ENCODE assay signal across 8 cellular contexts in genomic region chr15:43370310-43370974, GRCh38. TPM values are rescaled to one million over a fixed set of nuclear protein-coding genes. Genes with fewer than 3 reads are reported as not detected.
DNase-seq lines count a peak whose midpoint lies in the region; ATAC-seq and TF ChIP-seq lines count a peak whose summit lies in the region.

No MANE protein-coding gene starts in this region.

- H3K4me1 Mint-ChIP-seq in MCF 10A (ENCODE audit: insufficient read depth, unreplicated experiment), result peaks cover 44% of the 10 kb centered on the region
- H3K4me1 Mint-ChIP-seq in stimulated activated naive B cell treated with anti-CD40 and anti-IgM and Interleukin-4, amounts not matched to agents 10 μg/mL and 1 μg/mL and 100 μg/mL, for 72 hours, result peaks cover 42 to 63% of the 10 kb centered on the region in 2 donors

- H3K9me3 Mint-ChIP-seq in MCF 10A (ENCODE audit: unreplicated experiment), result no peaks in the 10 kb centered on the region
- peaks cover 0 to 10% of the 10 kb centered on the region in 2 donors for H3K9me3 Mint-ChIP-seq in stimulated activated naive B cell treated with anti-CD40 and anti-IgM and Interleukin-4, amounts not matched to agents 10 μg/mL and 1 μg/mL and 100 μg/mL, for 72 hours

- intact Hi-C loops in MCF 10A (cut with micrococcal nuclease), result no loop called here

- no peaks in the 10 kb centered on the region for H3K9me3 ChIP-seq in MM.1S (replicated peaks; ENCODE audit: insufficient read depth, low read length)

- CTCF ChIA-PET in MCF 10A (lab: Yijun Ruan, JAX), result interaction anchor here (0.6 to 3.4 kb wide), 11 partner anchors 10 to 1819 kb away, joined by 3 to 15 read pairs (median 4); no protein-coding TSS in a partner anchor

- H3K4me3 ChIP-seq in MM.1S (ENCODE audit: low read length), result peak overlapping the region; percentile 81

- peaks cover 33% of the 10 kb centered on the region for H3K36me3 Mint-ChIP-seq in MCF 10A (ENCODE audit: insufficient read depth, unreplicated experiment)
- H3K36me3 Mint-ChIP-seq in stimulated activated naive B cell treated with anti-CD40 and anti-IgM and Interleukin-4, amounts not matched to agents 10 μg/mL and 1 μg/mL and 100 μg/mL, for 72 hours, result peaks cover 39 to 45% of the 10 kb centered on the region in 2 donors

- no peaks in the 10 kb centered on the region for H3K9me2 ChIP-seq in MM.1S (replicated peaks; ENCODE audit: insufficient read depth, low read length)

- BruUV-seq in MCF 10A (replicated peaks; lab: Mats Ljungman, UMichigan), result no TSS peak

- H3K4me2 ChIP-seq in MM.1S (ENCODE audit: low read depth, low read length), result peak overlapping the region; percentile 98

- peaks cover 60% of the 10 kb centered on the region for H3K79me2 ChIP-seq in MM.1S (ENCODE audit: low read length)

- peak in 2 of 3 experiments; percentile 26 to 62 for DNase-seq in NCI-H1417 (lab: John Stamatoyannopoulos, UW)
- no peak for DNase-seq in NCI-H1417 treated with DMSO at 0.1 percent for 48 hours (lab: John Stamatoyannopoulos, UW)
- no peak for DNase-seq in MM.1S
- DNase-seq in MCF 10A (ENCODE audit: unreplicated experiment), result no peak
- DNase-seq in islet precursor cell, result peak; percentile 76
- no peak for DNase-seq in stimulated activated naive B cell treated with anti-CD40 and anti-IgM and Interleukin-4, amounts not matched to agents 10 μg/mL and 1 μg/mL and 100 μg/mL, for 72 hours
- no peak for DNase-seq in NCI-H345 treated with DMSO at 0.1 percent for 48 hours (lab: John Stamatoyannopoulos, UW; ENCODE audit: unreplicated experiment)

- POLR2A ChIA-PET in MCF 10A (lab: Yijun Ruan, JAX), result interaction anchor here (0.5 to 2.7 kb wide), 15 partner anchors 10 to 918 kb away, joined by 3 to 14 read pairs (median 4); partner anchors contain the start of genes GOLM2, LCMT2, MFAP1 and TP53BP1

- H3K9ac ChIP-seq in MM.1S (ENCODE audit: low read length), result peak overlapping the region; percentile 85

- no peaks in the 10 kb centered on the region for H3K27me3 ChIP-seq in MM.1S (replicated peaks; ENCODE audit: insufficient read depth, low read length)

- peak; percentile 33 for ATAC-seq in GM21723 (IDR thresholded peaks at IDR 0.05; ENCODE audit: unreplicated experiment)
- ATAC-seq in stimulated activated naive B cell treated with anti-CD40 and anti-IgM and Interleukin-4, amounts not matched to agents 10 μg/mL and 1 μg/mL and 100 μg/mL, for 72 hours (replicated peaks), result peak; percentile 74 to 75

- 0 out of 2 replicates have a peak, but pooled peaks cover 5% of the 10 kb centered on the region for H4K20me1 ChIP-seq in MM.1S (ENCODE audit: insufficient read depth, low read length)

- H3K36me3 ChIP-seq in MM.1S (replicated peaks; ENCODE audit: insufficient read depth, low read length), result no peaks in the 10 kb centered on the region; the same call in 1 of the 2 replicates

- H3K27ac Mint-ChIP-seq in MCF 10A (ENCODE audit: low read depth, unreplicated experiment), result peak overlapping the region; percentile 92
- H3K27ac Mint-ChIP-seq in stimulated activated naive B cell treated with anti-CD40 and anti-IgM and Interleukin-4, amounts not matched to agents 10 μg/mL and 1 μg/mL and 100 μg/mL, for 72 hours, result peak overlapping the region; percentile 95

- H2AFZ ChIP-seq in MM.1S (ENCODE audit: low read length), result peak overlapping the region; percentile 98

- no peaks in the 10 kb centered on the region for H3F3A ChIP-seq in MM.1S (ENCODE audit: insufficient read depth, low read length)

- no peak overlapping the region for H3K27ac ChIP-seq in MM.1S (ENCODE audit: low read length)

- peaks cover 18% of the 10 kb centered on the region for H3K4me1 ChIP-seq in MM.1S (ENCODE audit: low read length)

- peak overlapping the region; percentile 95 for H3K4me3 Mint-ChIP-seq in MCF 10A (ENCODE audit: unreplicated experiment)
- peak overlapping the region; percentile 94 to 99 for H3K4me3 Mint-ChIP-seq in stimulated activated naive B cell treated with anti-CD40 and anti-IgM and Interleukin-4, amounts not matched to agents 10 μg/mL and 1 μg/mL and 100 μg/mL, for 72 hours

- H3K27me3 Mint-ChIP-seq in MCF 10A (ENCODE audit: insufficient read depth, unreplicated experiment), result no peaks in the 10 kb centered on the region
- no peaks in the 10 kb centered on the region for H3K27me3 Mint-ChIP-seq in stimulated activated naive B cell treated with anti-CD40 and anti-IgM and Interleukin-4, amounts not matched to agents 10 μg/mL and 1 μg/mL and 100 μg/mL, for 72 hours

- TF ChIP-seq CTCF in MM.1S (IDR thresholded peaks at IDR 0.05; ENCODE audit: low read length), result no peak
- no peak for TF ChIP-seq CTCF in MCF 10A (IDR thresholded peaks at IDR 0.05; ENCODE audit: unreplicated experiment)

RNA-seq across cellular contexts. Expression of gene ZSCAN29, which starts 0.4 kb away (rescaled TPM):
- total RNA-seq in MCF 10A (2022), result 38.7 and 38.9 TPM in 2 replicates

RNA-seq across cellular contexts. Expression of gene TUBGCP4, which starts 0.5 kb away (rescaled TPM):
- total RNA-seq in MCF 10A (2022), result 23.3 and 31.4 TPM in 2 replicates

RNA-seq across cellular contexts. Expression of gene LCMT2, which starts 40.1 kb away (rescaled TPM):
- total RNA-seq in MCF 10A (2022), result 8.7 and 9.8 TPM in 2 replicates

Comparison
In these comparisons a context has a peak if more than half of its experiments do, and no peak if none do; other contexts are left out.
1. DNase-seq: peak in NCI-H1417 (2 of 3) and islet precursor cell (single experiment); none in NCI-H1417 treated with DMSO at 0.1 percent for 48 hours (single experiment), MM.1S (single experiment), MCF 10A (single experiment), stimulated activated naive B cell treated with anti-CD40 and anti-IgM and Interleukin-4, amounts not matched to agents 10 μg/mL and 1 μg/mL and 100 μg/mL, for 72 hours (single experiment) and NCI-H345 treated with DMSO at 0.1 percent for 48 hours (single experiment).